ENCODE assay signal across 8 cellular contexts in genomic region chr19:54478677-54479266, GRCh38. TPM values are rescaled to one million over a fixed set of nuclear protein-coding genes. Genes with fewer than 3 reads are reported as not detected.
A peak's percentile ranks its signal among the peaks of the same experiment; 100 is the strongest.
DNase-seq lines count a peak whose midpoint lies in the region; ATAC-seq and TF ChIP-seq lines count a peak whose summit lies in the region.

No MANE protein-coding gene starts in this region.

- H3K4me3 ChIP-seq in Caco-2 (ENCODE audit: low read depth, low read length), result no peak overlapping the region
- H3K4me3 ChIP-seq in GM23338, result no peak overlapping the region
- no peak overlapping the region for H3K4me3 ChIP-seq in NT2/D1 (ENCODE audit: insufficient read length, low read depth)
- no peak overlapping the region for H3K4me3 ChIP-seq in ovary

- H3K4me3 Mint-ChIP-seq in Caco-2 (ENCODE audit: unreplicated experiment) (no peak overlapping the region), GM23338 (no peak overlapping the region)
- no peak overlapping the region for H3K4me3 Mint-ChIP-seq in naive thymus-derived CD8-positive, alpha-beta T cell

- ATAC-seq in GM23338 (peak; percentile 71), GM21367 (IDR thresholded peaks at IDR 0.05; ENCODE audit: unreplicated experiment) (no peak), GM18498 (IDR thresholded peaks at IDR 0.05; ENCODE audit: unreplicated experiment) (no peak)
- peak; percentile 35 to 40 for ATAC-seq in naive thymus-derived CD8-positive, alpha-beta T cell

- no peak overlapping the region for H3K9ac ChIP-seq in NT2/D1 (ENCODE audit: insufficient read length, low read depth)

- DNase-seq in Caco-2 (peak in 1 of 2 experiments; percentile 55), GM23338 (ENCODE audit: low spot score) (peak; percentile 93), NT2/D1 (ENCODE audit: low read depth, low spot score) (peak; percentile 68), dermis microvascular lymphatic vessel endothelial cell (ENCODE audit: low read depth in 2 of 2) (peak; percentile 43 to 71), ovary (no peak)
- DNase-seq in naive thymus-derived CD8-positive, alpha-beta T cell, result peak in 2 of 10 donors; percentile 25 to 38

- 0 out of 2 replicates have a peak overlapping the region, but pooled peaks have one; percentile 43 for H2AFZ ChIP-seq in GM23338

- H3K36me3 Mint-ChIP-seq in Caco-2 (ENCODE audit: insufficient read depth, unreplicated experiment) (no peaks in the 10 kb centered on the region), GM23338 (ENCODE audit: low read depth) (no peaks in the 10 kb centered on the region)
- no peaks in the 10 kb centered on the region for H3K36me3 Mint-ChIP-seq in naive thymus-derived CD8-positive, alpha-beta T cell

- H3K27ac ChIP-seq in GM23338 (ENCODE audit: low read depth) (no peak overlapping the region), ovary (no peak overlapping the region)

- no peaks in the 10 kb centered on the region for H3K9me2 ChIP-seq in GM23338 (ENCODE audit: insufficient read depth)

- H3K79me2 ChIP-seq in GM23338 (replicated peaks; ENCODE audit: insufficient read depth), result no peaks in the 10 kb centered on the region

- CTCF ChIA-PET in Caco-2 (lab: Charles Lee), result interaction anchor here (1.0 kb wide), 1 partner anchor 87 kb away, joined by 5 read pairs; no protein-coding TSS in a partner anchor

- H3K27ac Mint-ChIP-seq in Caco-2 (ENCODE audit: unreplicated experiment) (no peak overlapping the region), GM23338 (no peak overlapping the region)
- no peak overlapping the region for H3K27ac Mint-ChIP-seq in naive thymus-derived CD8-positive, alpha-beta T cell

- H3K4me1 ChIP-seq in Caco-2 (peaks cover 6% of the 10 kb centered on the region), GM23338 (ENCODE audit: insufficient read depth) (no peaks in the 10 kb centered on the region; the same call in 1 of the 2 replicates), NT2/D1 (ENCODE audit: insufficient read depth, insufficient read length) (peaks cover 2% of the 10 kb centered on the region), ovary (ENCODE audit: insufficient read depth) (no peaks in the 10 kb centered on the region)

- 8 to 15% (median 10%) methylated on average over 10 of the region's 10 CpGs for WGBS in ovary, 3 donors

- H3K4me1 Mint-ChIP-seq in Caco-2 (ENCODE audit: low read depth, unreplicated experiment) (peaks cover 13% of the 10 kb centered on the region), GM23338 (peaks cover 10% of the 10 kb centered on the region; the same call in 2 of the 3 replicates)
- peaks cover 4 to 25% (median 12%) of the 10 kb centered on the region in 4 donors for H3K4me1 Mint-ChIP-seq in naive thymus-derived CD8-positive, alpha-beta T cell

- peak overlapping the region; percentile 33 for H3K4me2 ChIP-seq in GM23338

- POLR2A ChIA-PET in Caco-2 (lab: Charles Lee), result no interaction called here
- POLR2A ChIA-PET in naive thymus-derived CD8-positive, alpha-beta T cell (lab: Charles Lee), result no interaction called here

- H3K36me3 ChIP-seq in Caco-2 (ENCODE audit: control insufficient read depth, insufficient read depth, low read length) (no peaks in the 10 kb centered on the region), GM23338 (ENCODE audit: insufficient read depth) (no peaks in the 10 kb centered on the region), NT2/D1 (ENCODE audit: insufficient read depth, insufficient read length, low read length) (no peaks in the 10 kb centered on the region), ovary (no peaks in the 10 kb centered on the region)

- TF ChIP-seq POLR2A in ovary (IDR thresholded peaks at IDR 0.05), result no peak

- peaks cover 5% of the 10 kb centered on the region for H3K27me3 Mint-ChIP-seq in Caco-2 (ENCODE audit: insufficient read depth, unreplicated experiment)
- peaks cover 19% of the 10 kb centered on the region for H3K27me3 Mint-ChIP-seq in GM23338 (ENCODE audit: insufficient read depth, low read depth, poor library complexity)
- peaks cover 11 to 69% (median 43%) of the 10 kb centered on the region in 5 donors for H3K27me3 Mint-ChIP-seq in naive thymus-derived CD8-positive, alpha-beta T cell

- H4K20me1 ChIP-seq in GM23338 (replicated peaks; ENCODE audit: insufficient read depth), result no peaks in the 10 kb centered on the region

- no peaks in the 10 kb centered on the region for H3F3A ChIP-seq in GM23338 (replicated peaks; ENCODE audit: low read depth)

- no peak for TF ChIP-seq EP300 in ovary (IDR thresholded peaks at IDR 0.05)

- intact Hi-C loops in Caco-2 (cut with micrococcal nuclease; ENCODE audit: unreplicated experiment) (no loop called here), ovary (cut with DNase I) (loop anchor here in 1 of 4 donors (10.0 kb wide), 1 partner anchor 936 kb away; no protein-coding TSS in a partner anchor)

- TF ChIP-seq CTCF in Caco-2 (IDR thresholded peaks at IDR 0.05; ENCODE audit: insufficient read depth in 1 of 2, low read depth in 1 of 2, low read length in 1 of 2, severe bottlenecking in 1 of 2, unreplicated experiment in 1 of 2) (peak; percentile 64 to 76), GM23338 (conservative IDR thresholded peaks at IDR 0.05; ENCODE audit: low read depth in 2 of 2) (peak; percentile 81 to 84), ovary (IDR thresholded peaks at IDR 0.05) (peak in 1 of 3 donors; percentile 16)

- H3K27me3 ChIP-seq in Caco-2 (replicated peaks; ENCODE audit: control insufficient read depth, insufficient read depth, low read length), result no peaks in the 10 kb centered on the region
- no peaks in the 10 kb centered on the region for H3K27me3 ChIP-seq in GM23338 (ENCODE audit: insufficient read depth)
- H3K27me3 ChIP-seq in NT2/D1 (ENCODE audit: insufficient read depth, insufficient read length), result no peaks in the 10 kb centered on the region
- H3K27me3 ChIP-seq in ovary, result no peaks in the 10 kb centered on the region

- no peaks in the 10 kb centered on the region for H3K9me3 Mint-ChIP-seq in Caco-2 (ENCODE audit: unreplicated experiment)
- H3K9me3 Mint-ChIP-seq in GM23338, result peaks cover 12% of the 10 kb centered on the region
- no peaks in the 10 kb centered on the region for H3K9me3 Mint-ChIP-seq in naive thymus-derived CD8-positive, alpha-beta T cell

- no peaks in the 10 kb centered on the region for H3K9me3 ChIP-seq in Caco-2
- H3K9me3 ChIP-seq in NT2/D1 (ENCODE audit: insufficient read depth, low read length), result no peaks in the 10 kb centered on the region
- no peaks in the 10 kb centered on the region for H3K9me3 ChIP-seq in ovary

- no TSS peak for BruUV-seq in Caco-2 (replicated peaks; lab: Mats Ljungman, UMichigan)

RNA-seq across cellular contexts. Expression of gene CDC42EP5, which starts 5.7 kb away (rescaled TPM):
- total RNA-seq in Caco-2 (2022) (7.1 and 8.6 TPM in 2 replicates), dermis microvascular lymphatic vessel endothelial cell (42.6 and 112 TPM in 2 replicates), ovary (10 to 100 TPM in 6 of 7 donors, 1 to 10 TPM in 1; 7.8 to 31.0 (median 18.8) TPM)
- total RNA-seq in GM23338 (2014; rRNA removed; shearing (Covaris generic)), result 0.35 and 3.4 TPM in 2 replicates
- polyA plus RNA-seq in GM23338 (2016; fragmentation: Nextera tagmentation; extraction: Ambion mirVana) (1.4 and 2.3 TPM in 2 replicates), ovary (10 to 100 TPM in 1 of 2 donors, under 1 TPM in 1; 0.55 to 13.2 TPM)
- total RNA-seq in naive thymus-derived CD8-positive, alpha-beta T cell, result not detected
- not detected for polyA plus RNA-seq in naive thymus-derived CD8-positive, alpha-beta T cell

RNA-seq across cellular contexts. Expression of gene LENG9, which starts 15.2 kb away (rescaled TPM):
- total RNA-seq in Caco-2 (2022) (6.7 and 6.9 TPM in 2 replicates), dermis microvascular lymphatic vessel endothelial cell (4.0 and 4.9 TPM in 2 replicates), ovary (1 to 10 TPM; 2.7 to 8.3 (median 5.5) TPM)
- 3.3 and 6.4 TPM in 2 replicates for total RNA-seq in GM23338 (2014; rRNA removed; shearing (Covaris generic))
- polyA plus RNA-seq in GM23338 (2016; fragmentation: Nextera tagmentation; extraction: Ambion mirVana) (0.26 and 0.52 TPM in 2 replicates), ovary (1 to 10 TPM in 1 of 2 donors, under 1 TPM in 1; 0.70 to 3.0 TPM)
- total RNA-seq in naive thymus-derived CD8-positive, alpha-beta T cell, result 1 to 10 TPM; 5.2 to 5.8 TPM
- under 1 TPM in 2 of 3 donors, not detected in 1; 0.22 to 0.36 TPM for polyA plus RNA-seq in naive thymus-derived CD8-positive, alpha-beta T cell

RNA-seq across cellular contexts. Expression of gene LAIR2, which starts 23.9 kb away (rescaled TPM):
- total RNA-seq in Caco-2 (2022), result not detected in 2 replicates
- not detected in 2 replicates for total RNA-seq in GM23338 (2014; rRNA removed; shearing (Covaris generic))
- polyA plus RNA-seq in GM23338 (2016; fragmentation: Nextera tagmentation; extraction: Ambion mirVana), result not detected in 2 replicates
- total RNA-seq in dermis microvascular lymphatic vessel endothelial cell, result not detected in 2 replicates
- total RNA-seq in naive thymus-derived CD8-positive, alpha-beta T cell, result not detected
- 10 to 100 TPM in 1 of 3 donors, 1 to 10 TPM in 1, not detected in 1; 1.8 to 17.2 TPM for polyA plus RNA-seq in naive thymus-derived CD8-positive, alpha-beta T cell
- total RNA-seq in ovary, result not detected
- not detected for polyA plus RNA-seq in ovary

RNA-seq across cellular contexts. Expression of gene LENG8, which starts 29.8 kb away (rescaled TPM):
- total RNA-seq in Caco-2 (2022) (143 and 148 TPM in 2 replicates), dermis microvascular lymphatic vessel endothelial cell (13.5 and 31.9 TPM in 2 replicates), ovary (100 to 1,000 TPM; 105 to 207 (median 156) TPM)
- 45.6 and 74.3 TPM in 2 replicates for total RNA-seq in GM23338 (2014; rRNA removed; shearing (Covaris generic))
- polyA plus RNA-seq in GM23338 (2016; fragmentation: Nextera tagmentation; extraction: Ambion mirVana) (41.2 and 42.1 TPM in 2 replicates), ovary (100 to 1,000 TPM in 1 of 2 donors, 10 to 100 TPM in 1; 29.9 to 122 TPM)
- 100 to 1,000 TPM; 610 to 639 TPM for total RNA-seq in naive thymus-derived CD8-positive, alpha-beta T cell
- 1 to 10 TPM; 4.5 to 8.6 (median 6.5) TPM for polyA plus RNA-seq in naive thymus-derived CD8-positive, alpha-beta T cell

Comparison
In these comparisons a context has a peak if more than half of its experiments do, and no peak if none do; other contexts are left out.
1. DNase-seq: peak in GM23338 (single experiment), NT2/D1 (single experiment) and dermis microvascular lymphatic vessel endothelial cell (2 of 2); none in ovary (0 of 5).
2. ATAC-seq: peak in GM23338 (single experiment) and naive thymus-derived CD8-positive, alpha-beta T cell (2 of 2); none in GM21367 (single experiment) and GM18498 (single experiment).